ENCODE assay signal across 17 cellular contexts in genomic region chr22:36294293-36294620, GRCh38. TPM values are rescaled to one million over a fixed set of nuclear protein-coding genes. Genes with fewer than 3 reads are reported as not detected.
DNase-seq lines count a peak whose midpoint lies in the region; ATAC-seq and TF ChIP-seq lines count a peak whose summit lies in the region.
"Had no signal": no experiment of that assay in that cellular context is flagged by ENCODE, and none has a peak within 500 bp of the region (broad histone marks: within the 10 kb centered on the region; RNA-seq: fewer than 3 reads in every experiment).

No MANE protein-coding gene starts in this region.

- ATAC-seq in T-cell (replicated peaks in 1 of 4) = no peak
- ATAC-seq in HG03442 (IDR thresholded peaks at IDR 0.05; ENCODE audit: unreplicated experiment) = no peak
- ATAC-seq: A549 had no signal

- no peak overlapping the region for H3K4me3 ChIP-seq in endodermal cell (ENCODE audit: low read length)
- H3K4me3 ChIP-seq: A549, PC-9 had no signal

- CTCF ChIA-PET in activated naive CD4-positive, alpha-beta T cell treated with anti-CD3 and anti-CD28 coated beads, Interleukin-2, amount 10 ng/mL, durations not matched to agents 7 days and 5 days (lab: Charles Lee) = interaction anchor here (1.0 to 2.4 kb wide), 5 partner anchors 9 to 176 kb away, joined by 3 to 14 read pairs (median 5); no protein-coding TSS in a partner anchor
- CTCF ChIA-PET in activated naive CD4-positive, alpha-beta T cell treated with anti-CD3 and anti-CD28 coated beads for 36 hours (lab: Charles Lee) = interaction anchor here (0.9 to 2.8 kb wide), 4 partner anchors 8 to 192 kb away, joined by 3 to 16 read pairs (median 7); no protein-coding TSS in a partner anchor
- CTCF ChIA-PET in T-cell (lab: Charles Lee) = interaction anchor here in 1 of 2 donors (1.0 kb wide), 1 partner anchor 9 kb away, joined by 3 read pairs; no protein-coding TSS in a partner anchor

- no peak overlapping the region for H3K9ac ChIP-seq in endodermal cell (ENCODE audit: extremely low read depth, low read length, poor library complexity, severe bottlenecking)

- peaks cover 73% of the 10 kb centered on the region for H3K36me3 Mint-ChIP-seq in activated naive CD4-positive, alpha-beta T cell treated with anti-CD3 and anti-CD28 coated beads, Interleukin-2, amount 10 ng/mL, durations not matched to agents 7 days and 5 days
- H3K36me3 Mint-ChIP-seq in activated naive CD4-positive, alpha-beta T cell treated with anti-CD3 and anti-CD28 coated beads for 36 hours (ENCODE audit: low read depth) = peaks cover 74% of the 10 kb centered on the region
- H3K36me3 Mint-ChIP-seq in T-cell (peaks cover 71% of the 10 kb centered on the region), endothelial cell (ENCODE audit: low read depth, unreplicated experiment) (peaks cover 62% of the 10 kb centered on the region), endodermal cell (ENCODE audit: low read depth) (peaks cover 88% of the 10 kb centered on the region)

- H3K36me3 ChIP-seq in endodermal cell (ENCODE audit: control insufficient read depth, insufficient read depth, low read length) = peaks cover 86% of the 10 kb centered on the region

- 88 to 96% methylated on average over 4 to 7 of the region's 7 CpGs for WGBS in endodermal cell (ENCODE audit: insufficient coverage in 1 of 2, insufficient read length in 1 of 2), 2 experiments

- no peaks in the 10 kb centered on the region for H3K27me3 ChIP-seq in endodermal cell (ENCODE audit: control insufficient read depth, insufficient read depth, low read length, poor library complexity, severe bottlenecking)

- POLR2A ChIA-PET in T-cell (lab: Charles Lee) = no interaction called here

- peaks cover 46% of the 10 kb centered on the region for H3K4me1 Mint-ChIP-seq in activated naive CD4-positive, alpha-beta T cell treated with anti-CD3 and anti-CD28 coated beads, Interleukin-2, amount 10 ng/mL, durations not matched to agents 7 days and 5 days
- H3K4me1 Mint-ChIP-seq in activated naive CD4-positive, alpha-beta T cell treated with anti-CD3 and anti-CD28 coated beads for 36 hours (ENCODE audit: low read depth) = peaks cover 19% of the 10 kb centered on the region
- H3K4me1 Mint-ChIP-seq in T-cell (peaks cover 35 to 47% (median 38%) of the 10 kb centered on the region in 3 donors), endothelial cell (ENCODE audit: unreplicated experiment) (peaks cover 2% of the 10 kb centered on the region), endodermal cell (no peaks in the 10 kb centered on the region)

- TF ChIP-seq CTCF in endothelial cell (IDR thresholded peaks at IDR 0.05; ENCODE audit: unreplicated experiment) = no peak
- no peak for TF ChIP-seq CTCF in endodermal cell (conservative IDR thresholded peaks at IDR 0.05)

- no peaks in the 10 kb centered on the region for H3K9me3 Mint-ChIP-seq in activated naive CD4-positive, alpha-beta T cell treated with anti-CD3 and anti-CD28 coated beads, Interleukin-2, amount 10 ng/mL, durations not matched to agents 7 days and 5 days
- peaks cover 6% of the 10 kb centered on the region for H3K9me3 Mint-ChIP-seq in activated naive CD4-positive, alpha-beta T cell treated with anti-CD3 and anti-CD28 coated beads for 36 hours
- H3K9me3 Mint-ChIP-seq in T-cell = no peaks in the 10 kb centered on the region
- H3K9me3 Mint-ChIP-seq in endothelial cell (ENCODE audit: unreplicated experiment) = no peaks in the 10 kb centered on the region
- peaks cover 17% of the 10 kb centered on the region for H3K9me3 Mint-ChIP-seq in endodermal cell

- no peak overlapping the region for H3K4me3 Mint-ChIP-seq in activated naive CD4-positive, alpha-beta T cell treated with anti-CD3 and anti-CD28 coated beads, Interleukin-2, amount 10 ng/mL, durations not matched to agents 7 days and 5 days
- H3K4me3 Mint-ChIP-seq in activated naive CD4-positive, alpha-beta T cell treated with anti-CD3 and anti-CD28 coated beads for 36 hours = no peak overlapping the region
- peak overlapping the region in 1 of 3 donors; percentile 15 for H3K4me3 Mint-ChIP-seq in T-cell
- peak overlapping the region; percentile 82 for H3K4me3 Mint-ChIP-seq in endothelial cell (ENCODE audit: unreplicated experiment)
- H3K4me3 Mint-ChIP-seq in endodermal cell = no peak overlapping the region

- H3K4me1 ChIP-seq in endodermal cell (ENCODE audit: control insufficient read depth, insufficient read depth, low read length) = no peaks in the 10 kb centered on the region
- H3K4me1 ChIP-seq: A549, Caco-2 had no signal

- no peak overlapping the region for H3K27ac ChIP-seq in endodermal cell (ENCODE audit: low read depth, low read length)
- H3K27ac ChIP-seq: A549, PC-9 had no signal

- H3K27ac Mint-ChIP-seq in activated naive CD4-positive, alpha-beta T cell treated with anti-CD3 and anti-CD28 coated beads, Interleukin-2, amount 10 ng/mL, durations not matched to agents 7 days and 5 days = peak overlapping the region; percentile 26
- no peak overlapping the region for H3K27ac Mint-ChIP-seq in activated naive CD4-positive, alpha-beta T cell treated with anti-CD3 and anti-CD28 coated beads for 36 hours
- H3K27ac Mint-ChIP-seq in T-cell (peak overlapping the region; percentile 61 to 72), endothelial cell (ENCODE audit: unreplicated experiment) (peak overlapping the region; percentile 61), endodermal cell (no peak overlapping the region)

- DNase-seq in activated naive CD4-positive, alpha-beta T cell treated with anti-CD3 and anti-CD28 coated beads, Interleukin-2, amount 10 ng/mL, durations not matched to agents 7 days and 5 days = no peak
- no peak for DNase-seq in activated naive CD4-positive, alpha-beta T cell treated with anti-CD3 and anti-CD28 coated beads for 36 hours
- DNase-seq in T-cell (no peak), endothelial cell (ENCODE audit: low spot score) (no peak), endodermal cell (no peak), COLO829 (ENCODE audit: low spot score) (no peak)
- DNase-seq: C1 segment of cervical spinal cord, Caco-2, EL, GOT3, NCI-H1092, NCI-H146, NCI-H2081, NCI-H510A treated with DMSO at 0.1 percent for 48 hours, PC-9 had no signal

- intact Hi-C loops in activated naive CD4-positive, alpha-beta T cell treated with anti-CD3 and anti-CD28 coated beads for 36 hours (cut with micrococcal nuclease) = no loop called here

- peaks cover 7% of the 10 kb centered on the region for H3K9me3 ChIP-seq in endodermal cell (ENCODE audit: control insufficient read depth, low read length)
- H3K9me3 ChIP-seq: A549, Caco-2 had no signal

- no peaks in the 10 kb centered on the region for H3K27me3 Mint-ChIP-seq in activated naive CD4-positive, alpha-beta T cell treated with anti-CD3 and anti-CD28 coated beads, Interleukin-2, amount 10 ng/mL, durations not matched to agents 7 days and 5 days
- no peaks in the 10 kb centered on the region for H3K27me3 Mint-ChIP-seq in activated naive CD4-positive, alpha-beta T cell treated with anti-CD3 and anti-CD28 coated beads for 36 hours (ENCODE audit: low read depth)
- H3K27me3 Mint-ChIP-seq in T-cell = no peaks in the 10 kb centered on the region
- peaks cover 17% of the 10 kb centered on the region for H3K27me3 Mint-ChIP-seq in endothelial cell (ENCODE audit: unreplicated experiment)
- no peaks in the 10 kb centered on the region for H3K27me3 Mint-ChIP-seq in endodermal cell (ENCODE audit: insufficient read depth)

RNA-seq across cellular contexts. Expression of gene APOL1, which starts 41.3 kb away (rescaled TPM):
- 10 to 100 TPM; 17.4 to 22.0 TPM for total RNA-seq in activated naive CD4-positive, alpha-beta T cell treated with anti-CD3 and anti-CD28 coated beads for 36 hours
- total RNA-seq in T-cell (10 to 100 TPM; 15.7 to 29.5 (median 19.8) TPM), endothelial cell (ENCODE audit: unreplicated experiment) (2.5 TPM), endodermal cell (under 1 TPM; 0.11 to 0.22 TPM)
- not detected for polyA plus RNA-seq in endodermal cell (2013, experiment 1 of 2)
- not detected for polyA plus RNA-seq in endodermal cell (2013, experiment 2 of 2)

RNA-seq across cellular contexts. Expression of gene APOL2, which starts 54.9 kb away (rescaled TPM):
- total RNA-seq in activated naive CD4-positive, alpha-beta T cell treated with anti-CD3 and anti-CD28 coated beads for 36 hours = 10 to 100 TPM; 53.8 to 55.0 TPM
- total RNA-seq in T-cell (10 to 100 TPM; 38.3 to 80.7 (median 70.6) TPM), endothelial cell (ENCODE audit: unreplicated experiment) (55.3 TPM), endodermal cell (1 to 10 TPM; 2.1 to 7.9 TPM)
- 7.4 TPM for polyA plus RNA-seq in endodermal cell (2013, experiment 1 of 2)
- polyA plus RNA-seq in endodermal cell (2013, experiment 2 of 2) = 7.3 TPM

Comparison
In these comparisons a context has a peak if more than half of its experiments do, and no peak if none do; other contexts are left out.
1. H3K27ac Mint-ChIP-seq: peak in activated naive CD4-positive, alpha-beta T cell treated with anti-CD3 and anti-CD28 coated beads, Interleukin-2, amount 10 ng/mL, durations not matched to agents 7 days and 5 days (single experiment), T-cell (2 of 2) and endothelial cell (single experiment); none in activated naive CD4-positive, alpha-beta T cell treated with anti-CD3 and anti-CD28 coated beads for 36 hours (single experiment) and endodermal cell (single experiment).